In the genomic region with DNA sequence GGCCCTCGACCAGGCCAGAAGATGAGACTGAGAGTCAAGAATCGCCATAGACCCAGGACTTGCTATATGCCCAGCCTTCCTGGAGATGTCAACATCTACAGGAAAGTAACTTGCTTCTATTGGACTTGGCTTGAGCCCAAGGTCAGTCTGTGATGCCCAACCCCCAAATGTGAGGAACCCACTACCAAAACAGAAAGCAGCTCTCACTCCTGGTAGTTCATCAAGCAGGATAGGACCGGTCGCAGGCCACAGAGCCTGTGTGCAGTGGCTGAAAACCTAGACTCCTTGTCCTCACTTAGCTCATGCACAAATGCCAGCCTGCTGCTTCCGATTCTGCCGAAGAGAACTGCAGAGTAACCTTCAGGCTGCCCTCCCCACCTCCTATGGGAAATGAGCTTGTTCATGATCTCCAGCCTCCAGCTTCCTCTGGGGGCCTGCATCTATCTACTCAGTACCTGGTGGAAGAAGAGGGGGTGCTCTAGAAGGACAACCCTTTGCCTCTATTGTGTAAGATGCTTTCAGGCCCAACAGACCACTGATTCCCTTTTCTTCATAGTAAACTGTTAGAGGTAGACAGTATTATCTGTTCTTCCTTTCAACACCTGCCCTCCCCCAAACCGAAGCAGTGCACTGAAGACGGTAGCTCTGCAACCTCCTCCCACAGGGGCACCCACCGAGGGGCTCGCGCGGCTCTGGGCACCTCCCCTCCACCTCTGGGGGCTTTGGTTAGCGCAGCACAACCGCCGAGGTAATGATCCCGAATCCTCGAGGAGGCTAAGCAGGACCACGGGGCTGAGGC, we compare ENCODE assay signal across 8 cellular contexts. TPM values are rescaled to one million over a fixed set of nuclear protein-coding genes. Genes with fewer than 3 reads are reported as not detected.
DNase-seq lines count a peak whose midpoint lies in the region; ATAC-seq, FAIRE-seq and TF ChIP-seq lines count a peak whose summit lies in the region.

No MANE protein-coding gene starts in this region.

- H3K9ac ChIP-seq in mesendoderm (ENCODE audit: low read length), result peak overlapping the region; percentile 56

- no peak overlapping the region for H3K27ac Mint-ChIP-seq in activated naive CD4-positive, alpha-beta T cell treated with anti-CD3 and anti-CD28 coated beads for 36 hours

- peaks cover 25% of the 10 kb centered on the region for H3K79me2 ChIP-seq in mesendoderm (ENCODE audit: control insufficient read depth, insufficient read depth, low read length)

- intact Hi-C loops in activated naive CD4-positive, alpha-beta T cell treated with anti-CD3 and anti-CD28 coated beads for 36 hours (cut with micrococcal nuclease), result loop anchor here (2.0 kb wide), 2 partner anchors 73 to 211 kb away; a partner anchor contains a TSS
- intact Hi-C loops in upper lobe of right lung (cut with DNase I), result no loop called here

- H3K4me2 ChIP-seq in mesendoderm (ENCODE audit: low read length), result peak overlapping the region; percentile 82

- H3K79me1 ChIP-seq in mesendoderm (ENCODE audit: low read length), result peaks cover 16% of the 10 kb centered on the region

- no peak overlapping the region for H2BK15ac ChIP-seq in mesendoderm (replicated peaks; ENCODE audit: low read depth)

- in situ Hi-C loops in brain microvascular endothelial cell (cut with HindIII; ENCODE audit: low pct_ligation_motif_present, low sequenced_read_pairs), result no loop called here

- no peaks in the 10 kb centered on the region for H3K36me3 ChIP-seq in brain microvascular endothelial cell (replicated peaks)
- H3K36me3 ChIP-seq in mesendoderm (ENCODE audit: control insufficient read depth, insufficient read depth, low read length), result no peaks in the 10 kb centered on the region
- H3K36me3 ChIP-seq in upper lobe of right lung, result no peaks in the 10 kb centered on the region

- H3K27me3 ChIP-seq in brain microvascular endothelial cell (replicated peaks) (no peaks in the 10 kb centered on the region), mesendoderm (ENCODE audit: insufficient read depth, low read length, poor library complexity) (no peaks in the 10 kb centered on the region), upper lobe of right lung (no peaks in the 10 kb centered on the region)

- H3K4me1 ChIP-seq in mesendoderm (ENCODE audit: control insufficient read depth, low read depth, low read length) (peaks cover 7% of the 10 kb centered on the region), upper lobe of right lung (peaks cover 13% of the 10 kb centered on the region)

- peak overlapping the region; percentile 69 for H3K18ac ChIP-seq in mesendoderm (ENCODE audit: low read length)

- H2AK5ac ChIP-seq in mesendoderm (ENCODE audit: low read length), result no peak overlapping the region

- H2BK120ac ChIP-seq in mesendoderm (ENCODE audit: low read depth, low read length), result no peak overlapping the region

- H3K4ac ChIP-seq in mesendoderm (ENCODE audit: low read depth, low read length), result peak overlapping the region; percentile 56

- H3K9me3 Mint-ChIP-seq in activated naive CD4-positive, alpha-beta T cell treated with anti-CD3 and anti-CD28 coated beads for 36 hours, result no peaks in the 10 kb centered on the region

- no peak overlapping the region for H4K5ac ChIP-seq in mesendoderm (ENCODE audit: low read length)

- H3K4me3 Mint-ChIP-seq in activated naive CD4-positive, alpha-beta T cell treated with anti-CD3 and anti-CD28 coated beads for 36 hours, result peak overlapping the region; percentile 78

- H2BK5ac ChIP-seq in mesendoderm (ENCODE audit: low read length), result no peak overlapping the region

- H3K4me3 ChIP-seq in brain microvascular endothelial cell (ENCODE audit: low read depth, low read length) (peak overlapping the region; percentile 65), mesendoderm (ENCODE audit: low read length) (peak overlapping the region; percentile 30), upper lobe of right lung (peak overlapping the region; percentile 65)

- ATAC-seq in upper lobe of right lung, result no peak

- no CpG with 5 or more reads among the region's 18 CpGs for WGBS in mesendoderm (ENCODE audit: extremely low coverage, insufficient coverage, low lambda C conversion rate)

- CTCF ChIA-PET in activated naive CD4-positive, alpha-beta T cell treated with anti-CD3 and anti-CD28 coated beads for 36 hours (lab: Charles Lee), result interaction anchor here (0.7 to 1.5 kb wide), 9 partner anchors 11 to 365 kb away, joined by 3 to 7 read pairs (median 3); no protein-coding TSS in a partner anchor

- H3K27ac ChIP-seq in brain microvascular endothelial cell (peak overlapping the region; percentile 93), mesendoderm (ENCODE audit: low read depth, low read length) (no peak overlapping the region), upper lobe of right lung (peak overlapping the region; percentile 30)

- TF ChIP-seq CTCF in brain microvascular endothelial cell (IDR thresholded peaks at IDR 0.05; ENCODE audit: low read depth, low read length, missing control alignments) (no peak), upper lobe of right lung (IDR thresholded peaks at IDR 0.05) (no peak)

- H4K8ac ChIP-seq in mesendoderm (ENCODE audit: low read depth, low read length), result no peak overlapping the region

- FAIRE-seq in RCC 7860 (lab: Jason Lieb, UNC), result no peak

- no peak for DNase-seq in activated naive CD4-positive, alpha-beta T cell treated with anti-CD3 and anti-CD28 coated beads for 36 hours
- no peak for DNase-seq in activated naive CD4-positive, alpha-beta T cell treated with anti-CD3 and anti-CD28 coated beads, Interleukin-2, amount 50 U/mL, for 16 hours
- DNase-seq in NCI-H2029 (lab: John Stamatoyannopoulos, UW), result peak; percentile 27
- DNase-seq in brain microvascular endothelial cell, result no peak
- DNase-seq in mesendoderm, result peak; percentile 29
- no peak for DNase-seq in upper lobe of right lung
- DNase-seq in T-helper 9 cell, result no peak
- DNase-seq in RCC 7860 (ENCODE audit: low spot score), result no peak

- H3K4me1 Mint-ChIP-seq in activated naive CD4-positive, alpha-beta T cell treated with anti-CD3 and anti-CD28 coated beads for 36 hours (ENCODE audit: low read depth), result peaks cover 21% of the 10 kb centered on the region

- no peaks in the 10 kb centered on the region for H3K9me3 ChIP-seq in upper lobe of right lung

- no peak overlapping the region for H3K23ac ChIP-seq in mesendoderm (ENCODE audit: low read length)

- peak overlapping the region; percentile 78 for H3K56ac ChIP-seq in mesendoderm (ENCODE audit: low read length)

- H3K36me3 Mint-ChIP-seq in activated naive CD4-positive, alpha-beta T cell treated with anti-CD3 and anti-CD28 coated beads for 36 hours (ENCODE audit: low read depth), result peaks cover 4% of the 10 kb centered on the region

- no peaks in the 10 kb centered on the region for H3K27me3 Mint-ChIP-seq in activated naive CD4-positive, alpha-beta T cell treated with anti-CD3 and anti-CD28 coated beads for 36 hours (ENCODE audit: low read depth)

RNA-seq across cellular contexts. Expression of a gene that starts 1.3 kb away (rescaled TPM):
- 10 to 100 TPM; 74.2 to 77.6 TPM for total RNA-seq in activated naive CD4-positive, alpha-beta T cell treated with anti-CD3 and anti-CD28 coated beads for 36 hours
- polyA plus RNA-seq in mesendoderm (2013, experiment 1 of 2), result 101 TPM
- 108 TPM for polyA plus RNA-seq in mesendoderm (2013, experiment 2 of 2)
- 22.8 TPM for total RNA-seq in upper lobe of right lung

RNA-seq across cellular contexts. Expression of a gene that starts 27.4 kb away (rescaled TPM):
- total RNA-seq in activated naive CD4-positive, alpha-beta T cell treated with anti-CD3 and anti-CD28 coated beads for 36 hours, result under 1 TPM; 0.14 to 0.74 TPM
- 0.13 TPM for polyA plus RNA-seq in mesendoderm (2013, experiment 1 of 2)
- polyA plus RNA-seq in mesendoderm (2013, experiment 2 of 2), result 0.14 TPM
- total RNA-seq in upper lobe of right lung, result 5.7 TPM

RNA-seq across cellular contexts. Expression of a gene that starts 32.3 kb away (rescaled TPM):
- total RNA-seq in activated naive CD4-positive, alpha-beta T cell treated with anti-CD3 and anti-CD28 coated beads for 36 hours, result under 1 TPM; 0.50 to 0.79 TPM
- polyA plus RNA-seq in mesendoderm (2013, experiment 1 of 2), result 5.0 TPM
- polyA plus RNA-seq in mesendoderm (2013, experiment 2 of 2), result 4.9 TPM
- total RNA-seq in upper lobe of right lung, result 4.3 TPM

Comparison
In these comparisons a context has a peak if more than half of its experiments do, and no peak if none do; other contexts are left out.
1. DNase-seq: peak in NCI-H2029 (single experiment) and mesendoderm (single experiment); none in activated naive CD4-positive, alpha-beta T cell treated with anti-CD3 and anti-CD28 coated beads for 36 hours (single experiment), activated naive CD4-positive, alpha-beta T cell treated with anti-CD3 and anti-CD28 coated beads, Interleukin-2, amount 50 U/mL, for 16 hours (single experiment), brain microvascular endothelial cell (single experiment), upper lobe of right lung (single experiment), T-helper 9 cell (single experiment) and RCC 7860 (single experiment).
2. Peak in every context shown above with its lines, with median percentiles within 50 percentile points of each other: H3K4me3 ChIP-seq.